In the genomic region with DNA sequence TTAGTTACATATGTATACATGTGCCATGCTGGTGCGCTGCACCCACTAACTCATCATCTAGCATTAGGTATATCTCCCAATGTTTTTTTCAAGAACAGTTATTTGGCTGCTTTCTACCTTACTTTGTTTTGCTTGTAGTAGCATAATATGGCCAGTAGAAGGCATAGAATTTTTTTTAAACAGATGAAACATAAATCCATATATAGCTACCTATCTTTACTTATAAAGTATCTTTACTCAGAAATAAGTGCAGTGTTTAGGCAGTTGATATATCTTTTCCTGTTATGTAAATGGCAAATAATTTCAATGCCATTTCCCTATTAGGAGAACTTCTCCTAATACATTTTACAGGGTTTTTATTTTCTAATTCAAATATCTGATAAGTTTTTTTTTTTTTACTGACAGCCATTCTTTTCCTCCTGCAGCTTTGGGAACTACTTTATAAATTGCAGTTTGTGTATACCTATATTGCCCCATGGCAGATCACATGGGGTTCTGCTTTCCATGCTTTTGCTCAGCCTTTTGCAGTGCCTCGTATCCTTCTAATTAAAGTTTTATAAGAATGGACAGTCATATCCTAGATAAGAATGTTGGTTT, we compare ENCODE assay signal across 10 cellular contexts.
A peak's percentile ranks its signal among the peaks of the same experiment; 100 is the strongest.
DNase-seq lines count a peak whose midpoint lies in the region; ATAC-seq, FAIRE-seq and TF ChIP-seq lines count a peak whose summit lies in the region.
"Had no signal": no experiment of that assay in that cellular context is flagged by ENCODE, and none has a peak within 500 bp of the region (broad histone marks: within the 10 kb centered on the region; RNA-seq: fewer than 3 reads in every experiment).

No MANE protein-coding gene starts in this region.

- 94 to 97% methylated on average over 2 of the region's 2 CpGs for WGBS in body of pancreas, 2 donors

- intact Hi-C loops in body of pancreas (cut with DNase I) = no loop called here

- DNase-seq in D721Med (ENCODE audit: insufficient read length, low spot score) (no peak), KBM-7 (peak; percentile 19), body of pancreas (no peak), myocyte (ENCODE audit: low read depth) (peak; percentile 16), GM12892 (ENCODE audit: insufficient read length) (no peak), NCI-H226 (no peak), GM12891 (ENCODE audit: insufficient read length, low spot score) (no peak)
- DNase-seq: activated CD4-positive, alpha-beta T cell treated with anti-CD3 and anti-CD28 coated beads, Interleukin-2, amount 50 U/mL, for 48 hours had no signal

- no peaks in the 10 kb centered on the region for H3K9me3 ChIP-seq in body of pancreas

- no peak overlapping the region for H3K4me3 ChIP-seq in body of pancreas

- H3K27me3 ChIP-seq in body of pancreas = no peaks in the 10 kb centered on the region

- ATAC-seq in body of pancreas = no peak
- no peak for ATAC-seq in GM19035 (IDR thresholded peaks at IDR 0.05; ENCODE audit: unreplicated experiment)

- FAIRE-seq in D721Med (lab: Jason Lieb, UNC) (no peak), GM12892 (lab: Jason Lieb, UNC) (no peak), GM12891 (lab: Jason Lieb, UNC) (no peak)
- FAIRE-seq: colon had no signal

- TF ChIP-seq POLR2A in body of pancreas (IDR thresholded peaks at IDR 0.05) (no peak), GM12892 (IDR thresholded peaks at IDR 0.05; ENCODE audit: low read depth, low read length) (no peak), GM12891 (IDR thresholded peaks at IDR 0.05; ENCODE audit: low read depth, low read length) (no peak)

- no peak overlapping the region for H3K27ac ChIP-seq in body of pancreas

- H3K4me1 ChIP-seq in body of pancreas = no peaks in the 10 kb centered on the region

- TF ChIP-seq CTCF in D721Med (IDR thresholded peaks at IDR 0.05; ENCODE audit: insufficient read depth, missing control alignments) (peak; percentile 29), body of pancreas (IDR thresholded peaks at IDR 0.05) (peak in 6 of 7 experiments; percentile 2 to 24 (median 19))

- in situ Hi-C loops in KBM-7 (cut with MboI; ENCODE audit: low pct_unique_long_range_greater_than_20kb, low sequenced_read_pairs) = no loop called here

- peaks cover 0 to 2% of the 10 kb centered on the region in 2 donors for H3K36me3 ChIP-seq in body of pancreas (replicated peaks in 1 of 2; ENCODE audit: insufficient read depth in 1 of 2, low read depth in 2 of 2)

TF ChIP-seq in GM12891, 5 proteins besides CTCF, POLR2A, EP300 and RAD21:
- TF ChIP-seq SPI1 (IDR thresholded peaks at IDR 0.05; ENCODE audit: low read depth, low read length) (no peak), TAF1 (IDR thresholded peaks at IDR 0.05; ENCODE audit: low read depth, low read length) (no peak), POLR2AphosphoS5 (IDR thresholded peaks at IDR 0.05; ENCODE audit: low read depth, low read length) (no peak), POU2F2 (IDR thresholded peaks at IDR 0.05; ENCODE audit: low read depth, low read length) (no peak)

Comparison
In these comparisons a context has a peak if more than half of its experiments do, and no peak if none do; other contexts are left out.
1. DNase-seq: peak in KBM-7 (single experiment) and myocyte (single experiment); none in D721Med (single experiment), body of pancreas (0 of 4), GM12892 (single experiment), NCI-H226 (single experiment) and GM12891 (single experiment).